ENCODE assay signal across 8 cellular contexts in genomic region chr13:33284916-33285315, GRCh38. TPM values are rescaled to one million over a fixed set of nuclear protein-coding genes. Genes with fewer than 3 reads are reported as not detected.
A peak's percentile ranks its signal among the peaks of the same experiment; 100 is the strongest.
DNase-seq lines count a peak whose midpoint lies in the region; ATAC-seq and TF ChIP-seq lines count a peak whose summit lies in the region.

No MANE protein-coding gene starts in this region.

- no peak overlapping the region for H3K27ac Mint-ChIP-seq in stimulated activated memory B cell treated with anti-CD40 and anti-IgM and Interleukin-4, amounts not matched to agents 10 μg/mL and 1 μg/mL and 100 μg/mL, for 72 hours

- TF ChIP-seq CTCF in adrenal gland (IDR thresholded peaks at IDR 0.05), result no peak

- no peaks in the 10 kb centered on the region for H3K27me3 ChIP-seq in adrenal gland

- peak; percentile 18 for ATAC-seq in HG02678 (IDR thresholded peaks at IDR 0.05; ENCODE audit: unreplicated experiment)
- no peak for ATAC-seq in stimulated activated memory B cell treated with anti-CD40 and anti-IgM and Interleukin-4, amounts not matched to agents 10 μg/mL and 1 μg/mL and 100 μg/mL, for 72 hours
- ATAC-seq in GM21381 (IDR thresholded peaks at IDR 0.05; ENCODE audit: unreplicated experiment), result no peak

- peaks cover 14 to 36% of the 10 kb centered on the region in 2 donors for H3K4me1 ChIP-seq in adrenal gland (replicated peaks in 1 of 2)

- peak; percentile 11 for DNase-seq in GM03348 (ENCODE audit: low spot score)
- DNase-seq in adrenal gland, result no peak
- peak; percentile 58 for DNase-seq in inferior parietal cortex (ENCODE audit: extremely low spot score)
- no peak for DNase-seq in H4 (ENCODE audit: low spot score)
- DNase-seq in activated CD8-positive, alpha-beta memory T cell treated with anti-CD3 and anti-CD28 coated beads, Interleukin-2, amount 50 U/mL, for 48 hours, result no peak

- WGBS in adrenal gland, 4 donors, result 2 to 5% (median 5%) methylated on average over 6 of the region's 6 CpGs

- peak overlapping the region; percentile 41 to 72 (median 57) for H3K4me3 ChIP-seq in adrenal gland

- peaks cover 13% of the 10 kb centered on the region for H3K4me1 Mint-ChIP-seq in stimulated activated memory B cell treated with anti-CD40 and anti-IgM and Interleukin-4, amounts not matched to agents 10 μg/mL and 1 μg/mL and 100 μg/mL, for 72 hours

- no peaks in the 10 kb centered on the region for H3K9me3 Mint-ChIP-seq in stimulated activated memory B cell treated with anti-CD40 and anti-IgM and Interleukin-4, amounts not matched to agents 10 μg/mL and 1 μg/mL and 100 μg/mL, for 72 hours

- H3K36me3 ChIP-seq in adrenal gland (replicated peaks in 1 of 2), result no peaks in the 10 kb centered on the region

- H3K27ac ChIP-seq in adrenal gland, result peak overlapping the region; percentile 91 to 97 (median 93)

- H3K27me3 Mint-ChIP-seq in stimulated activated memory B cell treated with anti-CD40 and anti-IgM and Interleukin-4, amounts not matched to agents 10 μg/mL and 1 μg/mL and 100 μg/mL, for 72 hours, result peaks cover 21% of the 10 kb centered on the region

- H3K9me3 ChIP-seq in adrenal gland (replicated peaks in 1 of 3), result no peaks in the 10 kb centered on the region

- peak overlapping the region; percentile 77 for H3K4me3 Mint-ChIP-seq in stimulated activated memory B cell treated with anti-CD40 and anti-IgM and Interleukin-4, amounts not matched to agents 10 μg/mL and 1 μg/mL and 100 μg/mL, for 72 hours

- no peaks in the 10 kb centered on the region for H3K36me3 Mint-ChIP-seq in stimulated activated memory B cell treated with anti-CD40 and anti-IgM and Interleukin-4, amounts not matched to agents 10 μg/mL and 1 μg/mL and 100 μg/mL, for 72 hours

- intact Hi-C loops in adrenal gland (cut with DNase I), result no loop called here

- no peak for TF ChIP-seq POLR2A in adrenal gland (IDR thresholded peaks at IDR 0.05)

RNA-seq across cellular contexts. Expression of gene STARD13, which starts 0.6 kb away (rescaled TPM):
- 10 to 100 TPM; 14.6 to 79.8 (median 40.2) TPM for total RNA-seq in adrenal gland
- polyA plus RNA-seq in adrenal gland, result 10 to 100 TPM; 10.5 to 14.4 (median 13.1) TPM
- total RNA-seq in H4 (2014; rRNA removed; shearing (Covaris generic)), result 1.6 and 1.8 TPM in 2 replicates

Comparison
In these comparisons a context has a peak if more than half of its experiments do, and no peak if none do; other contexts are left out.
1. DNase-seq: peak in GM03348 (single experiment) and inferior parietal cortex (single experiment); none in adrenal gland (0 of 7), H4 (single experiment) and activated CD8-positive, alpha-beta memory T cell treated with anti-CD3 and anti-CD28 coated beads, Interleukin-2, amount 50 U/mL, for 48 hours (single experiment).